In genomic region chr10:12068467-12069269, GRCh38 we compare ENCODE assay signal across 8 cellular contexts. TPM values are rescaled to one million over a fixed set of nuclear protein-coding genes. Genes with fewer than 3 reads are reported as not detected.
DNase-seq lines count a peak whose midpoint lies in the region; FAIRE-seq and TF ChIP-seq lines count a peak whose summit lies in the region.

DHTKD1 (plus strand) TSS chr10:12068954; CDS start chr10:12069034, 80 bp downstream.

- no peak within 1 kb of the TSS for H4K91ac ChIP-seq in H9 (ENCODE audit: insufficient read length, low read depth, low read length)

- H3K56ac ChIP-seq in H9 (ENCODE audit: insufficient read length, low read depth, low read length), result no peak within 1 kb of the TSS

- no peak within 1 kb of the TSS for H2AK5ac ChIP-seq in H9 (ENCODE audit: insufficient read length, low read length)

- peak within 1 kb of the TSS; percentile 67 for H3K9ac ChIP-seq in H9 (ENCODE audit: extremely low read depth, insufficient read length, low read length)
- peak within 1 kb of the TSS; percentile 93 for H3K9ac ChIP-seq in neural cell (ENCODE audit: low read length)

- no peaks in the 10 kb centered on the region for H3K9me3 Mint-ChIP-seq in H9

- H3K36me3 Mint-ChIP-seq in H9 (ENCODE audit: insufficient read depth in 1 of 3, low read depth in 3 of 3), result peaks cover 3 to 7% (median 5%) of the 10 kb centered on the region in 3 experiments; a peak in 3 of 7 replicates

- H3T11ph ChIP-seq in H9 (ENCODE audit: low read length), result no peak within 1 kb of the TSS

- peaks cover 14 to 19% of the 10 kb centered on the region in 2 experiments for H3K4me1 Mint-ChIP-seq in H9

- H2BK20ac ChIP-seq in H9 (ENCODE audit: low read depth, low read length, poor library complexity, severe bottlenecking), result no peak within 1 kb of the TSS

- peak; percentile 50 for TF ChIP-seq CTCF in H9 (conservative IDR thresholded peaks at IDR 0.05)
- TF ChIP-seq CTCF in neural cell (IDR thresholded peaks at IDR 0.05; ENCODE audit: poor library complexity, severe bottlenecking), result peak; percentile 58
- peak in 5 of 7 experiments; percentile 43 to 57 (median 53) for TF ChIP-seq CTCF in stomach (IDR thresholded peaks at IDR 0.05)

- peak; percentile 97 for FAIRE-seq in G401.6 (lab: Jason Lieb, UNC)

- peak; percentile 99 for DNase-seq in H9
- DNase-seq in MG63, result peak; percentile 98
- DNase-seq in SHP77 treated with DMSO at 0.1 percent for 48 hours (lab: John Stamatoyannopoulos, UW), result peak; percentile 95
- peak; percentile 98 for DNase-seq in activated gamma-delta T cell (lab: John Stamatoyannopoulos, UW)
- peak; percentile 96 for DNase-seq in fibroblast of the conjunctiva (ENCODE audit: low read depth)
- DNase-seq in stomach, result peak; percentile 99

- no peaks in the 10 kb centered on the region for H3K23me2 ChIP-seq in H9 (ENCODE audit: insufficient read length, low read depth, low read length, poor library complexity, severe bottlenecking)

- peak within 1 kb of the TSS; percentile 93 to 98 (median 97) for H3K27ac Mint-ChIP-seq in H9

- H3K79me2 ChIP-seq in H9 (ENCODE audit: insufficient read depth, low read length), result peaks cover 3% of the 10 kb centered on the region; the same call in 1 of the 2 replicates
- H3K79me2 ChIP-seq in neural cell (replicated peaks; ENCODE audit: insufficient read depth, low read length), result peaks cover 17% of the 10 kb centered on the region

- H3K18ac ChIP-seq in H9 (ENCODE audit: insufficient read length, low read depth, low read length), result peak within 1 kb of the TSS; percentile 85

- TF ChIP-seq EP300 in neural cell (conservative IDR thresholded peaks at IDR 0.05; ENCODE audit: poor library complexity, severe bottlenecking) (no peak), stomach (IDR thresholded peaks at IDR 0.05) (no peak)

- H3K4me2 ChIP-seq in H9 (ENCODE audit: insufficient read depth, insufficient read length, low read length) (peak within 1 kb of the TSS; percentile 54), neural cell (ENCODE audit: low read length) (peak within 1 kb of the TSS; percentile 60)

- H2BK5ac ChIP-seq in H9 (ENCODE audit: insufficient read length, low read length), result no peak within 1 kb of the TSS

- no peaks in the 10 kb centered on the region for H3K9me3 ChIP-seq in H9 (ENCODE audit: control insufficient read depth, low read depth, low read length)
- no peaks in the 10 kb centered on the region for H3K9me3 ChIP-seq in MG63
- no peaks in the 10 kb centered on the region for H3K9me3 ChIP-seq in neural cell (ENCODE audit: low read length)
- H3K9me3 ChIP-seq in stomach, result no peaks in the 10 kb centered on the region

- peak within 1 kb of the TSS; percentile 91 for H3K14ac ChIP-seq in H9 (ENCODE audit: insufficient read depth, low read length)

- intact Hi-C loops in stomach (cut with DNase I; ENCODE audit: low total_unique reads), result no loop called here

- H3K79me1 ChIP-seq in H9 (ENCODE audit: insufficient read depth, low read depth, low read length, poor library complexity, severe bottlenecking), result peaks cover 6% of the 10 kb centered on the region

- H3K27ac ChIP-seq in H9 (ENCODE audit: insufficient read length, low read depth, low read length) (peak within 1 kb of the TSS; percentile 16), neural cell (ENCODE audit: low read length) (peak within 1 kb of the TSS; percentile 74), stomach (peak within 1 kb of the TSS; percentile 88 to 92 (median 90))

- H4K5ac ChIP-seq in H9 (ENCODE audit: insufficient read length, low read depth, low read length), result no peak within 1 kb of the TSS

- no peaks in the 10 kb centered on the region for H3K9me2 ChIP-seq in neural cell (ENCODE audit: insufficient read depth, low read length)

- H3K4me3 Mint-ChIP-seq in H9, result peak within 1 kb of the TSS; percentile 84 to 91

- no peak within 1 kb of the TSS for H3K4ac ChIP-seq in H9 (ENCODE audit: low read depth, low read length)

- H3K27me3 ChIP-seq in H9 (ENCODE audit: insufficient read depth, low read length) (no peaks in the 10 kb centered on the region), MG63 (no peaks in the 10 kb centered on the region), neural cell (ENCODE audit: insufficient read depth, low read depth, low read length) (no peaks in the 10 kb centered on the region), stomach (no peaks in the 10 kb centered on the region)

- H4K20me1 ChIP-seq in H9 (ENCODE audit: control insufficient read depth, insufficient read depth, insufficient read length), result no peaks in the 10 kb centered on the region
- no peaks in the 10 kb centered on the region for H4K20me1 ChIP-seq in neural cell (ENCODE audit: insufficient read depth)

- H3K27me3 Mint-ChIP-seq in H9 (ENCODE audit: low read depth), result no peaks in the 10 kb centered on the region

- H3K4me3 ChIP-seq in MG63 (peak within 1 kb of the TSS; percentile 90), neural cell (ENCODE audit: low read length) (peak within 1 kb of the TSS; percentile 99), stomach (peak within 1 kb of the TSS; percentile 86 to 97 (median 88))

- H3F3A ChIP-seq in neural cell (ENCODE audit: insufficient read depth, low read length, poor library complexity, severe bottlenecking), result no peaks in the 10 kb centered on the region

- TF ChIP-seq POLR2A in stomach (IDR thresholded peaks at IDR 0.05), result no peak

- H3K36me3 ChIP-seq in MG63 (no peaks in the 10 kb centered on the region), neural cell (ENCODE audit: insufficient read depth, low read length) (no peaks in the 10 kb centered on the region), stomach (no peaks in the 10 kb centered on the region)

- peak within 1 kb of the TSS; percentile 70 for H2BK120ac ChIP-seq in H9 (ENCODE audit: low read depth, low read length, poor library complexity, severe bottlenecking)

- H3K23ac ChIP-seq in H9 (ENCODE audit: insufficient read length, low read depth, low read length), result no peak within 1 kb of the TSS

- no peaks in the 10 kb centered on the region for H3K4me1 ChIP-seq in H9 (ENCODE audit: insufficient read depth, low read length)
- peaks cover 0 to 34% (median 23%) of the 10 kb centered on the region in 4 donors for H3K4me1 ChIP-seq in stomach

- TF ChIP-seq RAD21 in neural cell (conservative IDR thresholded peaks at IDR 0.05), result no peak

- H2AFZ ChIP-seq in H9 (ENCODE audit: low read length), result no peak within 1 kb of the TSS
- H2AFZ ChIP-seq in neural cell (ENCODE audit: low read depth, low read length), result peak within 1 kb of the TSS; percentile 94

- no CpG with 5 or more reads among the region's 66 CpGs for WGBS in H9 (ENCODE audit: extremely low coverage, insufficient read length, low lambda C conversion rate)
- 1 to 6% (median 4%) methylated on average over 19 to 66 of the region's 66 CpGs for WGBS in stomach, 5 donors

- H2BK12ac ChIP-seq in H9 (ENCODE audit: insufficient read length, low read depth, low read length), result no peak within 1 kb of the TSS

- no peak within 1 kb of the TSS for H4K8ac ChIP-seq in H9 (replicated peaks; ENCODE audit: insufficient read length, low read depth, low read length)

- no peak within 1 kb of the TSS for H2BK15ac ChIP-seq in H9 (ENCODE audit: low read depth, low read length)

TF ChIP-seq in neural cell, 6 proteins besides CTCF, POLR2A, EP300 and RAD21:
- peak; percentile 90 for TF ChIP-seq MXI1 (conservative IDR thresholded peaks at IDR 0.05; ENCODE audit: poor library complexity, severe bottlenecking)
- peak; percentile 88 for TF ChIP-seq POLR2AphosphoS5 (IDR thresholded peaks at IDR 0.05)
- peak; percentile 86 for TF ChIP-seq TAF1 (IDR thresholded peaks at IDR 0.05; ENCODE audit: low read depth)
- peak; percentile 64 for TF ChIP-seq REST (IDR thresholded peaks at IDR 0.05; ENCODE audit: borderline replicate concordance)
- no peak for TF ChIP-seq SMC3 (conservative IDR thresholded peaks at IDR 0.05; ENCODE audit: poor library complexity)
- TF ChIP-seq EZH2 (IDR thresholded peaks at IDR 0.05; ENCODE audit: borderline replicate concordance, insufficient read depth, low read length, poor library complexity, severe bottlenecking), result no peak

RNA-seq across cellular contexts. Expression of gene DHTKD1, which starts in this region (rescaled TPM):
- 53.2 and 53.5 TPM in 2 replicates for total RNA-seq in H9 (2021)
- total RNA-seq in MG63 (2014; rRNA removed; shearing (Covaris generic); ENCODE audit: low replicate concordance), result 6.5 and 15.5 TPM in 2 replicates
- 24.0 and 24.9 TPM in 2 replicates for polyA plus RNA-seq in neural cell
- 84.6 and 93.7 TPM in 2 replicates for polyA minus RNA-seq in neural cell
- 10 to 100 TPM in 3 of 5 donors, 1 to 10 TPM in 2; 6.4 to 98.2 (median 19.0) TPM for total RNA-seq in stomach
- polyA plus RNA-seq in stomach, result 1 to 10 TPM; 7.1 to 9.8 (median 7.7) TPM

Comparison
In these comparisons a context has a peak if more than half of its experiments do, and no peak if none do; other contexts are left out.
1. Peak in every context shown above with its lines: DNase-seq, H3K4me3 ChIP-seq and H3K27ac ChIP-seq.
2. H3K27ac ChIP-seq: peak in every context shown above with its lines; median percentile 90 in stomach; 74 in neural cell; 16 in H9.